In the genomic region with DNA sequence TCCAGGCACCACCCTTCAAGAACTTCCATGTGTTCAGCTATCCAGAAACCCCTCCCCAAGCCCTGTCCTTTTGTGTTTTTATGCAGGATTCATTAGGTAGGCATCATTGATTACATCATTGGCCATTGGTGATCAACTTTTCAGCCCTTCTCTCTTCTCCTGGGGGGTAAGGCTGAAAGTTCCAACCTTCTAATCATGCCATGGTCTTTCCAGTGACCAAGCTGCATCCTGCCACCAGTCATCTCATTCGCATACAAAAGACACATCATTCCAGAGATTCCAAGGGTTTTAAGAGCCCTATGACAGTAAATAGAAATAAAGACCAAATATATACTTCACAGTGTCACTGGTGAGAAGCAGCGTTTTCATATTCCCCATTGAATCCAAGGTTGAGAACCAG, we compare ENCODE assay signal across 1 cellular context.
TF ChIP-seq lines count a peak whose summit lies in the region.

No MANE protein-coding gene starts in this region.

TF ChIP-seq in A549, 52 proteins besides CTCF, POLR2A, EP300 and RAD21:
- TF ChIP-seq EHF (CRISPR knock-in tag; IDR thresholded peaks at IDR 0.05) (no peak), ZNF302 (CRISPR knock-in tag; IDR thresholded peaks at IDR 0.05) (no peak), JUN (IDR thresholded peaks at IDR 0.05) (no peak), BHLHE40 (IDR thresholded peaks at IDR 0.05; ENCODE audit: low read depth, low read length) (no peak), ESRRA (IDR thresholded peaks at IDR 0.05; ENCODE audit: borderline replicate concordance, low read length) (no peak), PHF8 (IDR thresholded peaks at IDR 0.05; ENCODE audit: borderline replicate concordance, low read depth) (no peak), KDM5A (IDR thresholded peaks at IDR 0.05) (no peak), HEYL (CRISPR knock-in tag; IDR thresholded peaks at IDR 0.05) (no peak), RFX5 (IDR thresholded peaks at IDR 0.05) (no peak), CHD2 (IDR thresholded peaks at IDR 0.05; ENCODE audit: low read length, partially characterized antibody) (no peak), NR3C1 (IDR thresholded peaks at IDR 0.05) (no peak), RARB (CRISPR knock-in tag; IDR thresholded peaks at IDR 0.05) (no peak), NPAS2 (CRISPR knock-in tag; IDR thresholded peaks at IDR 0.05; ENCODE audit: borderline replicate concordance) (no peak)
- TF ChIP-seq, protein P1, sequence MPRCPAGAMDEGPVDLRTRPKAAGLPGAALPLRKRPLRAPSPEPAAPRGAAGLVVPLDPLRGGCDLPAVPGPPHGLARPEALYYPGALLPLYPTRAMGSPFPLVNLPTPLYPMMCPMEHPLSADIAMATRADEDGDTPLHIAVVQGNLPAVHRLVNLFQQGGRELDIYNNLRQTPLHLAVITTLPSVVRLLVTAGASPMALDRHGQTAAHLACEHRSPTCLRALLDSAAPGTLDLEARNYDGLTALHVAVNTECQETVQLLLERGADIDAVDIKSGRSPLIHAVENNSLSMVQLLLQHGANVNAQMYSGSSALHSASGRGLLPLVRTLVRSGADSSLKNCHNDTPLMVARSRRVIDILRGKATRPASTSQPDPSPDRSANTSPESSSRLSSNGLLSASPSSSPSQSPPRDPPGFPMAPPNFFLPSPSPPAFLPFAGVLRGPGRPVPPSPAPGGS (IDR thresholded peaks at IDR 0.05), result no peak
